8 cellular contexts compared by ENCODE assay signal in the genomic region with DNA sequence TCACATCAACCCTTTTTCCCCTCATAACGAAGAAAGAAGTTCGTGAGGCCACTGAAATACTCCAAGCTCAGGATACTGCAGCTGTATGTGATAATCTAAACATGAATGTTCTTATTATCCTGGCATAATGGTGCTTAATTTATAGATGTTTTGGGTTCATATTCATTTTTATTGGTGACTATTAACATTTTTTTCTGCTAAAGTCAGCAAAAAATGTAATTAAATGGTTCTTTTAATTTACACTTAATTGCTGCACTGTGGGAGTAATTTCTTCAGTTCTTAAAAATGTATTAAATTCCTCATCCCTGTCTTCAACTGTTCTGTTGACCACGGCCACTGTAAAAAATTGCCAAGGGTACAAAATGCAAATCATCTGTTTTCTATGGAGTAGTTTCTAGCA.
"Had no signal": no experiment of that assay in that cellular context is flagged by ENCODE, and none has a peak within 500 bp of the region (broad histone marks: within the 10 kb centered on the region; RNA-seq: fewer than 3 reads in every experiment).

No MANE protein-coding gene starts in this region.

- H3K9me3 Mint-ChIP-seq: GM23338, HFFc6 had no signal

- H3K4me2 ChIP-seq: GM23338 had no signal

- H3K4me3 ChIP-seq: GM23338, HAP-1 had no signal

- H2AFZ ChIP-seq: GM23338 had no signal

- H3K9me3 ChIP-seq: HAP-1 had no signal

- ATAC-seq: GM23338, HCT116 had no signal

- H3K4me3 Mint-ChIP-seq: GM23338, HFFc6, IgD-negative memory B cell had no signal

- H3K27me3 Mint-ChIP-seq: IgD-negative memory B cell had no signal

- H3K4me1 Mint-ChIP-seq: GM23338, IgD-negative memory B cell had no signal

- H3K36me3 ChIP-seq: HAP-1 had no signal

- DNase-seq: H7, HFFc6, KG1 had no signal

- H3K27ac Mint-ChIP-seq: GM23338, HFFc6, IgD-negative memory B cell had no signal

- H3K27ac ChIP-seq: HL-60 had no signal
